ENCODE assay signal across 1 cellular context in the genomic region with DNA sequence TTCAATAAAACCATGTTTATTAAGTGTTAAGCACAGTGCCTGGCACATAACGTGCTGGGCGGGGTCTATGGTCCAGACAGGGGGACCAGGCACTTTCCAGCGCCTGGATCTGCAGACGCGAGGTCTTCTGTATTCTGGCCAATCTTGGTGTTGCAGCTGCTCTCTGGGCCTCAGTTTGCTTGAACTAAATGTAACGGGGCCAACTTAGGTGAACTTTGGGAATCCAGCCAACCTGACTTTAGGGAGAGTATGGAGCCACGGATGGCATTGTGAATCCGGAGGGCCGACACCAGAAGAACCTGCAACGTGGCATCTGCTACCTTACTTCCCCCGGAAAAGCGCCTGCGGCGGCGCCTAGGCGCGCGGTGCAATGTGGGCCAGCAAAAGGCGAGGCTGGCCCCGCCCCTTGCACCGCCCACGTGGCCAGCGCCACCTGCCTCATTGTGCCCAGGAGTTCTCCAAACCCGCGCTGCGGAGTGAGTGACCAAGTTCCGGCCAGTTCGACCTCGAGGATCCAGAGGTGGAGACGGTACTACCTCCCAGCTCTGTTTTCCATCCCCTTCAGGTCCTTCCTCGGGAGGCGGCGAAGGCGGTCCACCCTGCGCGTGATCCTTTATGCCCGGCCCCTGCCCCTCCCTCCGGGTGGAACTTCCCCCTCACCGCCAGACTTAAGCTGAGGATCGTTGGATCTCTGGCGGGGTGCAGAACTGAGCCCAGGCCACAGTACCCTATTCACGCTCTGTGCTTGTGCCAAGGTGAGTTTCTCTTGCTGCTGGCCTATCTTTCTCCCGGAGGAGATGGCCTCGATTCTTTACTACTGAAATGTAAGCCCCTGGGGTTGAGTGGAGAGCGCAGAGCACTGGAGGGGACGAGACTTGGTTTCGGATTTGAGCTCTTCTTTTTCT.
A peak's percentile ranks its signal among the peaks of the same experiment; 100 is the strongest.
TF ChIP-seq lines count a peak whose summit lies in the region.

A gene (plus strand): TSS at position 426 of the 905 bp plus-strand sequence. CDS start 10,969 bp downstream, outside the sequence.

TF ChIP-seq in HepG2, 621 proteins besides CTCF, POLR2A, EP300 and RAD21 (continued from another document and continues in another):
- TF ChIP-seq TBP (CRISPR knock-in tag; IDR thresholded peaks at IDR 0.05), result 0 out of 2 replicates have a peak, but pooled peaks have one; percentile 35
- TF ChIP-seq SRY (CRISPR knock-in tag; IDR thresholded peaks at IDR 0.05), result peak; percentile 98
- TF ChIP-seq, protein P1, sequence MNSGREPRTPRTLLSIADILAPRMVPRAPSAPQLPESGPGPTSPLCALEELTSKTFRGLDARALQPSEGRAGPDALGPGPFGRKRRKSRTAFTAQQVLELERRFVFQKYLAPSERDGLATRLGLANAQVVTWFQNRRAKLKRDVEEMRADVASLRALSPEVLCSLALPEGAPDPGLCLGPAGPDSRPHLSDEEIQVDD (CRISPR knock-in tag; IDR thresholded peaks at IDR 0.05; ENCODE audit: borderline replicate concordance), result peak; percentile 90; the same call in 1 of the 2 replicates
- 0 out of 2 replicates have a peak, but pooled peaks have one; percentile 20 for TF ChIP-seq ZNF432 (CRISPR knock-in tag; IDR thresholded peaks at IDR 0.05; ENCODE audit: borderline replicate concordance)
- TF ChIP-seq, protein P2, sequence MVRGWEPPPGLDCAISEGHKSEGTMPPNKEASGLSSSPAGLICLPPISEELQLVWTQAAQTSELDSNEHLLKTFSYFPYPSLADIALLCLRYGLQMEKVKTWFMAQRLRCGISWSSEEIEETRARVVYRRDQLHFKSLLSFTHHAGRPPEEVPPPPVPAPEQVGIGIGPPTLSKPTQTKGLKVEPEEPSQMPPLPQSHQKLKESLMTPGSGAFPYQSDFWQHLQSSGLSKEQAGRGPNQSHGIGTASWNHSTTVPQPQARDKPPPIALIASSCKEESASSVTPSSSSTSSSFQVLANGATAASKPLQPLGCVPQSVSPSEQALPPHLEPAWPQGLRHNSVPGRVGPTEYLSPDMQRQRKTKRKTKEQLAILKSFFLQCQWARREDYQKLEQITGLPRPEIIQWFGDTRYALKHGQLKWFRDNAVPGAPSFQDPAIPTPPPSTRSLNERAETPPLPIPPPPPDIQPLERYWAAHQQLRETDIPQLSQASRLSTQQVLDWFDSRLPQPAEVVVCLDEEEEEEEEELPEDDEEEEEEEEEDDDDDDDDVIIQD (CRISPR knock-in tag; IDR thresholded peaks at IDR 0.05; ENCODE audit: low read depth), result no peak
- peak; percentile 75; the same call in 1 of the 2 replicates for TF ChIP-seq ZNF598 (CRISPR knock-in tag; IDR thresholded peaks at IDR 0.05; ENCODE audit: borderline replicate concordance)
- TF ChIP-seq ZBTB1 (CRISPR knock-in tag; IDR thresholded peaks at IDR 0.05; ENCODE audit: borderline replicate concordance), result no peak
- peak; percentile 86; the same call in 1 of the 2 replicates for TF ChIP-seq KLF6 (CRISPR knock-in tag; IDR thresholded peaks at IDR 0.05)
- TF ChIP-seq ZNF562 (CRISPR knock-in tag; IDR thresholded peaks at IDR 0.05; ENCODE audit: borderline replicate concordance), result peak; percentile 23; the same call in 1 of the 2 replicates
- no peak for TF ChIP-seq KDM6A (CRISPR knock-in tag; IDR thresholded peaks at IDR 0.05; ENCODE audit: low read depth)
- peak; percentile 76; the same call in 1 of the 2 replicates for TF ChIP-seq ZNF44 (CRISPR knock-in tag; IDR thresholded peaks at IDR 0.05)
- peak; percentile 86; the same call in 1 of the 2 replicates for TF ChIP-seq CENPT (CRISPR knock-in tag; IDR thresholded peaks at IDR 0.05; ENCODE audit: low read depth)
- TF ChIP-seq, protein P3, sequence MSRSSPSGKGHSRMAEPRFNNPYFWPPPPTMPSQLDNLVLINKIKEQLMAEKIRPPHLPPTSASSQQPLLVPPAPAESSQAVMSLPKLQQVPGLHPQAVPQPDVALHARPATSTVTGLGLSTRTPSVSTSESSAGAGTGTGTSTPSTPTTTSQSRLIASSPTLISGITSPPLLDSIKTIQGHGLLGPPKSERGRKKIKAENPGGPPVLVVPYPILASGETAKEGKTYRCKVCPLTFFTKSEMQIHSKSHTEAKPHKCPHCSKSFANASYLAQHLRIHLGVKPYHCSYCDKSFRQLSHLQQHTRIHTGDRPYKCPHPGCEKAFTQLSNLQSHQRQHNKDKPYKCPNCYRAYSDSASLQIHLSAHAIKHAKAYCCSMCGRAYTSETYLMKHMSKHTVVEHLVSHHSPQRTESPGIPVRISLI (CRISPR knock-in tag; IDR thresholded peaks at IDR 0.05; ENCODE audit: borderline replicate concordance), result peak; percentile 71; the same call in 1 of the 2 replicates
- TF ChIP-seq, protein P4, sequence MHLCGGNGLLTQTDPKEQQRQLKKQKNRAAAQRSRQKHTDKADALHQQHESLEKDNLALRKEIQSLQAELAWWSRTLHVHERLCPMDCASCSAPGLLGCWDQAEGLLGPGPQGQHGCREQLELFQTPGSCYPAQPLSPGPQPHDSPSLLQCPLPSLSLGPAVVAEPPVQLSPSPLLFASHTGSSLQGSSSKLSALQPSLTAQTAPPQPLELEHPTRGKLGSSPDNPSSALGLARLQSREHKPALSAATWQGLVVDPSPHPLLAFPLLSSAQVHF (CRISPR knock-in tag; IDR thresholded peaks at IDR 0.05), result 0 out of 2 replicates have a peak, but pooled peaks have one; percentile 47
- TF ChIP-seq ZNF225 (CRISPR knock-in tag; IDR thresholded peaks at IDR 0.05), result no peak; the same call in none of the 2 replicates
- TF ChIP-seq ZSCAN22 (CRISPR knock-in tag; IDR thresholded peaks at IDR 0.05), result no peak; the same call in 1 of the 2 replicates
- TF ChIP-seq NFIB (CRISPR knock-in tag; IDR thresholded peaks at IDR 0.05; ENCODE audit: borderline replicate concordance), result no peak
- TF ChIP-seq RAD51 (IDR thresholded peaks at IDR 0.05; ENCODE audit: borderline replicate concordance), result peak; percentile 72
- TF ChIP-seq RFX3 (CRISPR knock-in tag; IDR thresholded peaks at IDR 0.05), result no peak
- TF ChIP-seq, protein P5, sequence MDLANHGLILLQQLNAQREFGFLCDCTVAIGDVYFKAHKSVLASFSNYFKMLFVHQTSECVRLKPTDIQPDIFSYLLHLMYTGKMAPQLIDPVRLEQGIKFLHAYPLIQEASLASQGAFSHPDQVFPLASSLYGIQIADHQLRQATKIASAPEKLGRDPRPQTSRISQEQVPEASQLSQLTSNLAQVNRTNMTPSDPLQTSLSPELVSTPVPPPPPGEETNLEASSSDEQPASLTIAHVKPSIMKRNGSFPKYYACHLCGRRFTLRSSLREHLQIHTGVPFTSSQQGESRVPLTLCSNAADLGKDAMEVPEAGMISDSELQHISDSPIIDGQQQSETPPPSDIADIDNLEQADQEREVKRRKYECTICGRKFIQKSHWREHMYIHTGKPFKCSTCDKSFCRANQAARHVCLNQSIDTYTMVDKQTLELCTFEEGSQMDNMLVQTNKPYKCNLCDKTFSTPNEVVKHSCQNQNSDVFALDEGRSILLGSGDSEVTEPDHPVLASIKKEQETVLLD (CRISPR knock-in tag; IDR thresholded peaks at IDR 0.05; ENCODE audit: low read depth), result 0 out of 2 replicates have a peak, but pooled peaks have one; percentile 32
- TF ChIP-seq ZNF260 (CRISPR knock-in tag; IDR thresholded peaks at IDR 0.05; ENCODE audit: borderline replicate concordance, low read depth), result no peak
- TF ChIP-seq SIX4 (CRISPR knock-in tag; IDR thresholded peaks at IDR 0.05), result no peak; the same call in 1 of the 2 replicates
- no peak; the same call in 1 of the 2 replicates for TF ChIP-seq ZNF3 (CRISPR knock-in tag; IDR thresholded peaks at IDR 0.05)
- peak; percentile 95 for TF ChIP-seq REPIN1 (CRISPR knock-in tag; IDR thresholded peaks at IDR 0.05; ENCODE audit: borderline replicate concordance, low read depth)
- TF ChIP-seq, protein P6, sequence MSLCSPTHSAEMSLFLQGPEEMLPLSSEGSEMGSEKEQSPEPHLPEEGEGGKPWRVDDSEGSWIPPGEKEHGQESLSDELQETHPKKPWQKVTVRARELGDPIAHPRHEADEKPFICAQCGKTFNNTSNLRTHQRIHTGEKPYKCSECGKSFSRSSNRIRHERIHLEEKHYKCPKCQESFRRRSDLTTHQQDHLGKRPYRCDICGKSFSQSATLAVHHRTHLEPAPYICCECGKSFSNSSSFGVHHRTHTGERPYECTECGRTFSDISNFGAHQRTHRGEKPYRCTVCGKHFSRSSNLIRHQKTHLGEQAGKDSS (CRISPR knock-in tag; IDR thresholded peaks at IDR 0.05; ENCODE audit: borderline replicate concordance, low read depth), result 0 out of 2 replicates have a peak, but pooled peaks have one; percentile 78
- TF ChIP-seq, protein P7, sequence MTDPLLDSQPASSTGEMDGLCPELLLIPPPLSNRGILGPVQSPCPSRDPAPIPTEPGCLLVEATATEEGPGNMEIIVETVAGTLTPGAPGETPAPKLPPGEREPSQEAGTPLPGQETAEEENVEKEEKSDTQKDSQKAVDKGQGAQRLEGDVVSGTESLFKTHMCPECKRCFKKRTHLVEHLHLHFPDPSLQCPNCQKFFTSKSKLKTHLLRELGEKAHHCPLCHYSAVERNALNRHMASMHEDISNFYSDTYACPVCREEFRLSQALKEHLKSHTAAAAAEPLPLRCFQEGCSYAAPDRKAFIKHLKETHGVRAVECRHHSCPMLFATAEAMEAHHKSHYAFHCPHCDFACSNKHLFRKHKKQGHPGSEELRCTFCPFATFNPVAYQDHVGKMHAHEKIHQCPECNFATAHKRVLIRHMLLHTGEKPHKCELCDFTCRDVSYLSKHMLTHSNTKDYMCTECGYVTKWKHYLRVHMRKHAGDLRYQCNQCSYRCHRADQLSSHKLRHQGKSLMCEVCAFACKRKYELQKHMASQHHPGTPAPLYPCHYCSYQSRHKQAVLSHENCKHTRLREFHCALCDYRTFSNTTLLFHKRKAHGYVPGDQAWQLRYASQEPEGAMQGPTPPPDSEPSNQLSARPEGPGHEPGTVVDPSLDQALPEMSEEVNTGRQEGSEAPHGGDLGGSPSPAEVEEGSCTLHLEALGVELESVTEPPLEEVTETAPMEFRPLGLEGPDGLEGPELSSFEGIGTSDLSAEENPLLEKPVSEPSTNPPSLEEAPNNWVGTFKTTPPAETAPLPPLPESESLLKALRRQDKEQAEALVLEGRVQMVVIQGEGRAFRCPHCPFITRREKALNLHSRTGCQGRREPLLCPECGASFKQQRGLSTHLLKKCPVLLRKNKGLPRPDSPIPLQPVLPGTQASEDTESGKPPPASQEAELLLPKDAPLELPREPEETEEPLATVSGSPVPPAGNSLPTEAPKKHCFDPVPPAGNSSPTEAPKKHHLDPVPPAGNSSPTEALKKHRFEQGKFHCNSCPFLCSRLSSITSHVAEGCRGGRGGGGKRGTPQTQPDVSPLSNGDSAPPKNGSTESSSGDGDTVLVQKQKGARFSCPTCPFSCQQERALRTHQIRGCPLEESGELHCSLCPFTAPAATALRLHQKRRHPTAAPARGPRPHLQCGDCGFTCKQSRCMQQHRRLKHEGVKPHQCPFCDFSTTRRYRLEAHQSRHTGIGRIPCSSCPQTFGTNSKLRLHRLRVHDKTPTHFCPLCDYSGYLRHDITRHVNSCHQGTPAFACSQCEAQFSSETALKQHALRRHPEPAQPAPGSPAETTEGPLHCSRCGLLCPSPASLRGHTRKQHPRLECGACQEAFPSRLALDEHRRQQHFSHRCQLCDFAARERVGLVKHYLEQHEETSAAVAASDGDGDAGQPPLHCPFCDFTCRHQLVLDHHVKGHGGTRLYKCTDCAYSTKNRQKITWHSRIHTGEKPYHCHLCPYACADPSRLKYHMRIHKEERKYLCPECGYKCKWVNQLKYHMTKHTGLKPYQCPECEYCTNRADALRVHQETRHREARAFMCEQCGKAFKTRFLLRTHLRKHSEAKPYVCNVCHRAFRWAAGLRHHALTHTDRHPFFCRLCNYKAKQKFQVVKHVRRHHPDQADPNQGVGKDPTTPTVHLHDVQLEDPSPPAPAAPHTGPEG (CRISPR knock-in tag; IDR thresholded peaks at IDR 0.05), result peak; percentile 39; the same call in 1 of the 2 replicates
- TF ChIP-seq, protein P8, sequence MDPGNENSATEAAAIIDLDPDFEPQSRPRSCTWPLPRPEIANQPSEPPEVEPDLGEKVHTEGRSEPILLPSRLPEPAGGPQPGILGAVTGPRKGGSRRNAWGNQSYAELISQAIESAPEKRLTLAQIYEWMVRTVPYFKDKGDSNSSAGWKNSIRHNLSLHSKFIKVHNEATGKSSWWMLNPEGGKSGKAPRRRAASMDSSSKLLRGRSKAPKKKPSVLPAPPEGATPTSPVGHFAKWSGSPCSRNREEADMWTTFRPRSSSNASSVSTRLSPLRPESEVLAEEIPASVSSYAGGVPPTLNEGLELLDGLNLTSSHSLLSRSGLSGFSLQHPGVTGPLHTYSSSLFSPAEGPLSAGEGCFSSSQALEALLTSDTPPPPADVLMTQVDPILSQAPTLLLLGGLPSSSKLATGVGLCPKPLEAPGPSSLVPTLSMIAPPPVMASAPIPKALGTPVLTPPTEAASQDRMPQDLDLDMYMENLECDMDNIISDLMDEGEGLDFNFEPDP (CRISPR knock-in tag; conservative IDR thresholded peaks at IDR 0.05), result peak; percentile 88; the same call in 1 of the 2 replicates
- TF ChIP-seq ZNF589 (CRISPR knock-in tag; conservative IDR thresholded peaks at IDR 0.05), result no peak
- TF ChIP-seq, protein P9, sequence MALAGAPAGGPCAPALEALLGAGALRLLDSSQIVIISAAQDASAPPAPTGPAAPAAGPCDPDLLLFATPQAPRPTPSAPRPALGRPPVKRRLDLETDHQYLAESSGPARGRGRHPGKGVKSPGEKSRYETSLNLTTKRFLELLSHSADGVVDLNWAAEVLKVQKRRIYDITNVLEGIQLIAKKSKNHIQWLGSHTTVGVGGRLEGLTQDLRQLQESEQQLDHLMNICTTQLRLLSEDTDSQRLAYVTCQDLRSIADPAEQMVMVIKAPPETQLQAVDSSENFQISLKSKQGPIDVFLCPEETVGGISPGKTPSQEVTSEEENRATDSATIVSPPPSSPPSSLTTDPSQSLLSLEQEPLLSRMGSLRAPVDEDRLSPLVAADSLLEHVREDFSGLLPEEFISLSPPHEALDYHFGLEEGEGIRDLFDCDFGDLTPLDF (CRISPR knock-in tag; IDR thresholded peaks at IDR 0.05), result peak; percentile 65
- no peak for TF ChIP-seq SRSF4 (IDR thresholded peaks at IDR 0.05; ENCODE audit: low read depth, low read length, poor library complexity, severe bottlenecking)
- peak; percentile 43; the same call in 1 of the 2 replicates for TF ChIP-seq BRCA1 (CRISPR knock-in tag; IDR thresholded peaks at IDR 0.05)
- TF ChIP-seq SALL2 (CRISPR knock-in tag; IDR thresholded peaks at IDR 0.05), result peak; percentile 78
- peak; percentile 54; the same call in 1 of the 2 replicates for TF ChIP-seq MAZ (IDR thresholded peaks at IDR 0.05; ENCODE audit: borderline replicate concordance, low read depth, low read length)
- peak; percentile 83 for TF ChIP-seq MAZ (CRISPR knock-in tag; IDR thresholded peaks at IDR 0.05; ENCODE audit: low read depth)
- TF ChIP-seq, protein P10, sequence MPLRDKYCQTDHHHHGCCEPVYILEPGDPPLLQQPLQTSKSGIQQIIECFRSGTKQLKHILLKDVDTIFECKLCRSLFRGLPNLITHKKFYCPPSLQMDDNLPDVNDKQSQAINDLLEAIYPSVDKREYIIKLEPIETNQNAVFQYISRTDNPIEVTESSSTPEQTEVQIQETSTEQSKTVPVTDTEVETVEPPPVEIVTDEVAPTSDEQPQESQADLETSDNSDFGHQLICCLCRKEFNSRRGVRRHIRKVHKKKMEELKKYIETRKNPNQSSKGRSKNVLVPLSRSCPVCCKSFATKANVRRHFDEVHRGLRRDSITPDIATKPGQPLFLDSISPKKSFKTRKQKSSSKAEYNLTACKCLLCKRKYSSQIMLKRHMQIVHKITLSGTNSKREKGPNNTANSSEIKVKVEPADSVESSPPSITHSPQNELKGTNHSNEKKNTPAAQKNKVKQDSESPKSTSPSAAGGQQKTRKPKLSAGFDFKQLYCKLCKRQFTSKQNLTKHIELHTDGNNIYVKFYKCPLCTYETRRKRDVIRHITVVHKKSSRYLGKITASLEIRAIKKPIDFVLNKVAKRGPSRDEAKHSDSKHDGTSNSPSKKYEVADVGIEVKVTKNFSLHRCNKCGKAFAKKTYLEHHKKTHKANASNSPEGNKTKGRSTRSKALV (CRISPR knock-in tag; IDR thresholded peaks at IDR 0.05), result 0 out of 2 replicates have a peak, but pooled peaks have one; percentile 44
- TF ChIP-seq ZNF879 (CRISPR knock-in tag; IDR thresholded peaks at IDR 0.05), result peak; percentile 98
- no peak for TF ChIP-seq PLRG1 (conservative IDR thresholded peaks at IDR 0.05)
- TF ChIP-seq ZBTB7A (CRISPR knock-in tag; IDR thresholded peaks at IDR 0.05), result no peak; the same call in 1 of the 2 replicates
